10 cellular contexts compared by ENCODE assay signal in the genomic region with DNA sequence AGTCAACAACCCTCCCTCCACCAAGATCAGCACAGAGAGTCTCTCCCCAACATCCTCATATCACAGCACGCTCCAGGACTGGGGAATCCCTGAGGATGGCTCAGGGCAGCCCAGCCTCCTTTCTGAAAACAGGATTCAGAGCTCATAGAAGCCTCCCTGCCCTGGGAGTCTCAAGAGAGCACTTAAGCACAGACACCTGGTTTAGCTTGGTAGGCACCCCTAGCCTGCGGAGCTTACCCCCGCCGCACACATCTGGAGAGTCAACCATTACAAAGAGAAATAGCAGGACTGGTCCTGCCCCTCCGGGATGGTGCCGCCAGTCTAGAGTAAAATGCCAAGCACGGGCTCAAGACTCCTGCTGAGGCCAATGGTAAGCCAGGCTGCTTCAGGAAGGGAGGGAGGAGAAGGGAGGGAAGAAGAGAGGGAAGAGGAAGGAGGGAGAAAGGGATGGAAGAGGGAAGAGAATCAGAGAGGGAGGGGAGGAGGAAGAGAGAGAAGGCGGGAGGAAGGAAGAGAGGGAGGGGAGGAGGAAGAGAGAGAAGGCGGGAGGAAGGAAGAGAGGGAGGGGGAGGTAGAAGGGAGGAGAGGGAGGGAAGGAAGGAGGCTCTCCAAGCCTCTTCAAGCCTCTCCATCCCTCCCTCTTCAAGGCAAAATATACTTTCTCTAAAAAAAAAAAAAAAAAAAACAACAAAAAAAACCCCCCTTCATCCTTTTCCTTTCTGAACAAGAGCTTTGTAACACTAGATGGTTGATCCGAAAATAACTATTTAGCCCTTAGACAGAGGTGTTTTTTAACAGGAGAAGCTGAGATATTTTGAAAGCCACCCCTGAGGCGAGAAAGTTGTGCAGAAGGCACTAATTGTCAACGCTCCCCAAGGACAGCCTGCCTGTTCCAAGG.
DNase-seq lines count a peak whose midpoint lies in the region; ATAC-seq, FAIRE-seq and TF ChIP-seq lines count a peak whose summit lies in the region.
"Had no signal": no experiment of that assay in that cellular context is flagged by ENCODE, and none has a peak within 500 bp of the region (broad histone marks: within the 10 kb centered on the region; RNA-seq: fewer than 3 reads in every experiment).

No MANE protein-coding gene starts in this region.

- ATAC-seq in HG03378 (IDR thresholded peaks at IDR 0.05; ENCODE audit: unreplicated experiment) = no peak
- ATAC-seq in GM18505 (IDR thresholded peaks at IDR 0.05; ENCODE audit: unreplicated experiment) = no peak
- no peak for ATAC-seq in activated CD4-positive, alpha-beta T cell treated with anti-CD3 and anti-CD28 coated beads for 36 hours

- no peaks in the 10 kb centered on the region for H3K36me3 Mint-ChIP-seq in astrocyte (ENCODE audit: low read depth, unreplicated experiment)
- no peaks in the 10 kb centered on the region for H3K36me3 Mint-ChIP-seq in activated CD4-positive, alpha-beta T cell treated with anti-CD3 and anti-CD28 coated beads for 36 hours (ENCODE audit: low read depth)

- no peaks in the 10 kb centered on the region for H3K79me2 ChIP-seq in astrocyte (ENCODE audit: insufficient read depth, low read length)

- CTCF ChIA-PET in activated CD4-positive, alpha-beta T cell treated with anti-CD3 and anti-CD28 coated beads for 36 hours (lab: Charles Lee) = interaction anchor here (0.7 kb wide), 1 partner anchor 337 kb away, joined by 3 read pairs; no protein-coding TSS in a partner anchor

- H3K4me3 ChIP-seq in astrocyte (ENCODE audit: insufficient read depth, low read depth, low read length) (peak overlapping the region; percentile 2), iPS-18a (ENCODE audit: low read length) (peak overlapping the region; percentile 62), subcutaneous abdominal adipose tissue (ENCODE audit: low read depth in 1 of 5, low read length in 5 of 5) (peak overlapping the region in 4 of 5 donors; percentile 1 to 12 (median 7))

- H3K9ac ChIP-seq in astrocyte (ENCODE audit: low read length) = peak overlapping the region; percentile 9
- H3K9ac ChIP-seq in iPS-18a (ENCODE audit: low read length) = no peak overlapping the region
- peak overlapping the region in 2 of 5 donors; percentile 14 to 47 for H3K9ac ChIP-seq in subcutaneous abdominal adipose tissue (ENCODE audit: low read length in 5 of 5)

- H3K27ac ChIP-seq in astrocyte (ENCODE audit: low read depth, low read length) (no peak overlapping the region), iPS-18a (ENCODE audit: low read length) (no peak overlapping the region), subcutaneous abdominal adipose tissue (ENCODE audit: low read depth, low read length) (peak overlapping the region; percentile 80)

- peak overlapping the region; percentile 75 for H3K27ac Mint-ChIP-seq in astrocyte (ENCODE audit: unreplicated experiment)
- no peak overlapping the region for H3K27ac Mint-ChIP-seq in activated CD4-positive, alpha-beta T cell treated with anti-CD3 and anti-CD28 coated beads for 36 hours
- H3K27ac Mint-ChIP-seq: T-helper 1 cell treated with Interleukin-12 subunit alpha and Interleukin-12 subunit beta and Interleukin-4 antibody, amounts not matched to agents 30 μg/mL and 1 μg/mL, for 36 hours had no signal

- H3K36me3 ChIP-seq in astrocyte (ENCODE audit: insufficient read depth, low read length) = no peaks in the 10 kb centered on the region
- H3K36me3 ChIP-seq in iPS-18a (ENCODE audit: control insufficient read depth, low read depth, low read length) = no peaks in the 10 kb centered on the region
- no peaks in the 10 kb centered on the region for H3K36me3 ChIP-seq in subcutaneous abdominal adipose tissue (ENCODE audit: control insufficient read depth in 5 of 5, insufficient read depth in 5 of 5, low read length in 5 of 5)

- DNase-seq in NCI-H2107 treated with DMSO at 0.1 percent for 48 hours (lab: John Stamatoyannopoulos, UW; ENCODE audit: unreplicated experiment) (peak; percentile 25), NCI-H2107 (lab: John Stamatoyannopoulos, UW) (no peak), astrocyte (ENCODE audit: low read depth) (no peak)
- no peak for DNase-seq in activated CD4-positive, alpha-beta T cell treated with anti-CD3 and anti-CD28 coated beads for 36 hours
- DNase-seq: ACHN had no signal

- intact Hi-C loops in activated CD4-positive, alpha-beta T cell treated with anti-CD3 and anti-CD28 coated beads for 36 hours (cut with DNase I, micrococcal nuclease) = no loop called here

- H3K4me1 ChIP-seq in astrocyte (ENCODE audit: insufficient read depth, low read length) = peaks cover 13% of the 10 kb centered on the region
- peaks cover 27% of the 10 kb centered on the region for H3K4me1 ChIP-seq in iPS-18a (ENCODE audit: control insufficient read depth, low read depth, low read length)
- peaks cover 8 to 48% (median 41%) of the 10 kb centered on the region in 5 donors for H3K4me1 ChIP-seq in subcutaneous abdominal adipose tissue (ENCODE audit: control insufficient read depth in 5 of 5, insufficient read depth in 5 of 5, low read length in 5 of 5)

- H3K27me3 ChIP-seq in astrocyte (ENCODE audit: insufficient read depth, low read length) (peaks cover 11% of the 10 kb centered on the region), iPS-18a (ENCODE audit: control insufficient read depth, insufficient read depth, low read length) (peaks cover 18% of the 10 kb centered on the region), subcutaneous abdominal adipose tissue (ENCODE audit: control insufficient read depth in 5 of 5, insufficient read depth in 4 of 5, low read length in 5 of 5) (no peaks in the 10 kb centered on the region)

- no peak overlapping the region for H3K4me3 Mint-ChIP-seq in astrocyte (ENCODE audit: unreplicated experiment)
- H3K4me3 Mint-ChIP-seq in activated CD4-positive, alpha-beta T cell treated with anti-CD3 and anti-CD28 coated beads for 36 hours = no peak overlapping the region
- H3K4me3 Mint-ChIP-seq: T-helper 1 cell treated with Interleukin-12 subunit alpha and Interleukin-12 subunit beta and Interleukin-4 antibody, amounts not matched to agents 30 μg/mL and 1 μg/mL, for 36 hours had no signal

- POLR2A ChIA-PET in activated CD4-positive, alpha-beta T cell treated with anti-CD3 and anti-CD28 coated beads for 36 hours (lab: Charles Lee) = no interaction called here

- H3K27me3 Mint-ChIP-seq in astrocyte (ENCODE audit: low read depth, unreplicated experiment) = peaks cover 77% of the 10 kb centered on the region
- peaks cover 13% of the 10 kb centered on the region for H3K27me3 Mint-ChIP-seq in activated CD4-positive, alpha-beta T cell treated with anti-CD3 and anti-CD28 coated beads for 36 hours

- no peak for TF ChIP-seq POLR2A in GM18505 (IDR thresholded peaks at IDR 0.05; ENCODE audit: borderline replicate concordance, extremely low read depth, insufficient read depth, insufficient read length)

- no peaks in the 10 kb centered on the region for H3K9me3 ChIP-seq in astrocyte (ENCODE audit: insufficient read depth, low read depth, low read length)
- no peaks in the 10 kb centered on the region for H3K9me3 ChIP-seq in iPS-18a (ENCODE audit: control insufficient read depth, low read depth, low read length)
- H3K9me3 ChIP-seq in subcutaneous abdominal adipose tissue (ENCODE audit: control insufficient read depth in 5 of 5, low read length in 5 of 5) = no peaks in the 10 kb centered on the region

- peaks cover 13% of the 10 kb centered on the region for H3K9me3 Mint-ChIP-seq in astrocyte (ENCODE audit: unreplicated experiment)
- H3K9me3 Mint-ChIP-seq in activated CD4-positive, alpha-beta T cell treated with anti-CD3 and anti-CD28 coated beads for 36 hours (ENCODE audit: low read depth) = no peaks in the 10 kb centered on the region
- H3K9me3 Mint-ChIP-seq: T-helper 1 cell treated with Interleukin-12 subunit alpha and Interleukin-12 subunit beta and Interleukin-4 antibody, amounts not matched to agents 30 μg/mL and 1 μg/mL, for 36 hours had no signal

- H3K4me1 Mint-ChIP-seq in astrocyte (ENCODE audit: low read depth, unreplicated experiment) = peaks cover 23% of the 10 kb centered on the region
- no peaks in the 10 kb centered on the region for H3K4me1 Mint-ChIP-seq in activated CD4-positive, alpha-beta T cell treated with anti-CD3 and anti-CD28 coated beads for 36 hours

- no peak overlapping the region for H2AFZ ChIP-seq in astrocyte (ENCODE audit: low read depth, low read length)

- no peak for TF ChIP-seq CTCF in astrocyte (IDR thresholded peaks at IDR 0.05; ENCODE audit: insufficient read depth, low read depth, low read length)

- peak overlapping the region; percentile 74 for H3K4me2 ChIP-seq in astrocyte (ENCODE audit: low read length)

- H4K20me1 ChIP-seq in astrocyte (ENCODE audit: insufficient read depth, low read length) = no peaks in the 10 kb centered on the region

- no peak for FAIRE-seq in astrocyte (lab: Jason Lieb, UNC)

Comparison
In these comparisons a context has a peak if more than half of its experiments do, and no peak if none do; other contexts are left out.
1. H3K4me3 ChIP-seq: peak in every context shown above with its lines; median percentile 62 in iPS-18a; 7 in subcutaneous abdominal adipose tissue; 2 in astrocyte.